1 cellular context compared by ENCODE assay signal in genomic region chr9:136729926-136730325, GRCh38.
TF ChIP-seq lines count a peak whose summit lies in the region.

No MANE protein-coding gene starts in this region.

TF ChIP-seq in A549, 52 proteins besides CTCF, POLR2A, EP300 and RAD21:
- TF ChIP-seq FOXS1 (CRISPR knock-in tag; IDR thresholded peaks at IDR 0.05): no peak
- TF ChIP-seq KDM5A (IDR thresholded peaks at IDR 0.05): no peak
- no peak for TF ChIP-seq PHF8 (IDR thresholded peaks at IDR 0.05; ENCODE audit: borderline replicate concordance, low read depth)
- no peak for TF ChIP-seq RNF2 (IDR thresholded peaks at IDR 0.05; ENCODE audit: borderline replicate concordance, low read depth)
- no peak for TF ChIP-seq ZFP36 (IDR thresholded peaks at IDR 0.05; ENCODE audit: borderline replicate concordance, partially characterized antibody)
- TF ChIP-seq CEBPB (IDR thresholded peaks at IDR 0.05): no peak
- TF ChIP-seq HOXB13 (CRISPR knock-in tag; IDR thresholded peaks at IDR 0.05; ENCODE audit: low read depth): no peak
- no peak for TF ChIP-seq HMGXB4 (CRISPR knock-in tag; IDR thresholded peaks at IDR 0.05; ENCODE audit: borderline replicate concordance)
- no peak for TF ChIP-seq TFCP2L1 (CRISPR knock-in tag; IDR thresholded peaks at IDR 0.05)
- no peak for TF ChIP-seq ZSCAN20 (CRISPR knock-in tag; IDR thresholded peaks at IDR 0.05)
- no peak for TF ChIP-seq SMC3 (IDR thresholded peaks at IDR 0.05)
- no peak for TF ChIP-seq POLR2AphosphoS2 (conservative IDR thresholded peaks at IDR 0.05; ENCODE audit: low read length)
- no peak for TF ChIP-seq NR3C1 (IDR thresholded peaks at IDR 0.05)
